In the genomic region with DNA sequence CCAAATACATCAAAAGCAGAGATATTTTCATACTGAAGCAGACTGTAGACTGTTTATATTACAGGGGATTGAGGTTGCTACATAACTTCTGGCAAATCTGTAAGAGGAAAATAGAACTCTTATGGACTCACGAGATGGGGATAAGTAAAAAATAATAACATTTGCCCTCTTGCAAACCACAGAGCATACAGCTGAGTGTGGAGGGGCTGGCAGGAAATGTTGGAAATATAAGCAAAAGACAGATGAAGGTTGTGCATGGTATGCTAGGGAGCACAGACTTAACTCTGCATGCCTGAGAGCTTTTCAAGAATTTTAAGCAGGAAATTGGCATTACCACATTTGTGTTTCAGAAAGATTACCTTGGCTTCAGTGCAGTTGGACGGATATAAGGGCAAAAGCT, we compare ENCODE assay signal across 17 cellular contexts.
"Had no signal": no experiment of that assay in that cellular context is flagged by ENCODE, and none has a peak within 500 bp of the region (broad histone marks: within the 10 kb centered on the region; RNA-seq: fewer than 3 reads in every experiment).

No MANE protein-coding gene starts in this region.

- H3K27me3 ChIP-seq: ascending aorta, foreskin keratinocyte had no signal

- H3K27ac ChIP-seq: ascending aorta, foreskin keratinocyte, heart right ventricle, psoas muscle, thoracic aorta, VCaP had no signal

- DNase-seq: activated CD4-positive, alpha-beta memory T cell treated with anti-CD3 and anti-CD28 coated beads, Interleukin-2, amount 10 ng/mL, durations not matched to agents 7 days and 5 days; activated CD4-positive, alpha-beta T cell treated with anti-CD3 and anti-CD28 coated beads for 36 hours; activated naive CD8-positive, alpha-beta T cell treated with anti-CD3 and anti-CD28 coated beads, Interleukin-2, amount 10 ng/mL, durations not matched to agents 7 days and 5 days; central memory CD4-positive, alpha-beta T cell; dermis blood vessel endothelial cell; endodermal cell; erythroblast; foreskin keratinocyte; heart right ventricle; kidney; psoas muscle; stimulated activated CD4-positive, alpha-beta T cell treated with anti-CD3 and anti-CD28 coated beads, Interleukin-4, amount 100 ng/mL, for 4 hours; stimulated activated naive CD8-positive, alpha-beta T cell treated with anti-CD3 and anti-CD28 coated beads, Interleukin-15, amount 100 ng/mL, for 72 hours; T-helper 9 cell had no signal

- H3K36me3 ChIP-seq: ascending aorta, heart right ventricle, thoracic aorta had no signal

- H3K4me1 ChIP-seq: ascending aorta, heart right ventricle, psoas muscle had no signal

- H3K4me3 ChIP-seq: ascending aorta, heart right ventricle, psoas muscle, thoracic aorta had no signal

- H3K9me3 ChIP-seq: ascending aorta, heart right ventricle, psoas muscle, thoracic aorta had no signal
